ENCODE assay signal across 8 cellular contexts in the genomic region with DNA sequence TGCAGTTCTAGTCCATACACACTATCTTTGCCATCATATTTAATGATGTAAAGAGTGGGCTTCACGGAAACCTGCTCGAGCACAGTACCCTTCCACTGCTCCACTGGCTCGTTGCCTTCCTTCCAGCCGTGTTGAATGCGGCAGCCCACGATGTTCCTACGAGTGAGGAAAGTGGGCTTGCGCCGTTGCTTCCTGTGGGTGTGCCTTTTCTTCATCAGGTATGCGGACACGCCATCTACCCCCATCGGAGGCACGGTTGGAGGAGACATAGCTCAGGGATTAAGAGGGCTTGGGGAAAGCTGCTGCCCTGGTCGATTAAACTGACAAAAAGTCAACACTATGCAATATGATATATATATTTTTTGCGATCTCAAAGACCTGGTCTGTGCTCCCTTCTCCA. TPM values are rescaled to one million over a fixed set of nuclear protein-coding genes. Genes with fewer than 3 reads are reported as not detected.
DNase-seq lines count a peak whose midpoint lies in the region; ATAC-seq and TF ChIP-seq lines count a peak whose summit lies in the region.

No MANE protein-coding gene starts in this region.

- no peaks in the 10 kb centered on the region for H3K9me3 ChIP-seq in GM23248 (ENCODE audit: low read depth)
- H3K9me3 ChIP-seq in vagina: no peaks in the 10 kb centered on the region

- peak overlapping the region; percentile 87 for H2AFZ ChIP-seq in GM23248

- TF ChIP-seq POLR2A in vagina (IDR thresholded peaks at IDR 0.05): no peak

- H3K27ac ChIP-seq in GM23248 (peak overlapping the region; percentile 60), vagina (peak overlapping the region; percentile 53)

- POLR2A ChIA-PET in WTC11 (lab: Charles Lee): no interaction called here

- peaks cover 31% of the 10 kb centered on the region for H3K4me1 Mint-ChIP-seq in WTC11
- peaks cover 14 to 18% (median 17%) of the 10 kb centered on the region in 3 donors for H3K4me1 Mint-ChIP-seq in naive B cell

- H3K79me2 ChIP-seq in GM23248 (ENCODE audit: insufficient read depth): peaks cover 11% of the 10 kb centered on the region

- ATAC-seq in WTC11 (peak; percentile 19), naive B cell (ENCODE audit: low read depth in 2 of 2) (peak; percentile 21 to 29)

- no peaks in the 10 kb centered on the region for H3F3A ChIP-seq in GM23248 (ENCODE audit: insufficient read depth)

- in situ Hi-C loops in GM23248 (cut with MboI): no loop called here

- H3K9me2 ChIP-seq in GM23248 (ENCODE audit: insufficient read depth): no peaks in the 10 kb centered on the region

- H3K27ac Mint-ChIP-seq in WTC11 (peak overlapping the region; percentile 87), naive B cell (peak overlapping the region; percentile 18 to 89 (median 66))

- WGBS in GM23248 (ENCODE audit: low coverage in 1 of 2, low lambda C conversion rate in 2 of 2, missing lambda C conversion rate in 2 of 2), 2 experiments: 0 to 1% methylated on average over 11 to 12 of the region's 15 CpGs

- peak overlapping the region; percentile 90 for H3K4me3 Mint-ChIP-seq in WTC11
- H3K4me3 Mint-ChIP-seq in naive B cell: peak overlapping the region; percentile 80 to 95 (median 92)

- H4K20me1 ChIP-seq in GM23248 (ENCODE audit: insufficient read depth): no peaks in the 10 kb centered on the region

- H3K36me3 ChIP-seq in GM23248 (ENCODE audit: low read depth) (no peaks in the 10 kb centered on the region), vagina (no peaks in the 10 kb centered on the region)

- no peak for TF ChIP-seq CTCF in LNCaP clone FGC (IDR thresholded peaks at IDR 0.05; ENCODE audit: control insufficient read depth, extremely low read depth, insufficient read depth)
- no peak for TF ChIP-seq CTCF in WTC11 (IDR thresholded peaks at IDR 0.05)
- TF ChIP-seq CTCF in epithelial cell of esophagus (IDR thresholded peaks at IDR 0.05; ENCODE audit: insufficient read depth, low read depth, low read length, missing control alignments): no peak
- TF ChIP-seq CTCF in vagina (IDR thresholded peaks at IDR 0.05): no peak

- H3K27me3 Mint-ChIP-seq in WTC11 (ENCODE audit: low read depth) (no peaks in the 10 kb centered on the region), naive B cell (no peaks in the 10 kb centered on the region)

- H3K9ac ChIP-seq in GM23248: peak overlapping the region; percentile 71

- intact Hi-C loops in vagina (cut with DNase I): no loop called here

- H3K27me3 ChIP-seq in GM23248 (replicated peaks; ENCODE audit: insufficient read depth) (no peaks in the 10 kb centered on the region), vagina (no peaks in the 10 kb centered on the region)

- DNase-seq in NCI-H146 (lab: John Stamatoyannopoulos, UW) (peak; percentile 58), NCI-H146 treated with DMSO at 0.1 percent for 48 hours (lab: John Stamatoyannopoulos, UW; ENCODE audit: unreplicated experiment) (no peak), GM23248 (peak; percentile 34), LNCaP clone FGC (ENCODE audit: low read depth) (no peak), WTC11 (ENCODE audit: low spot score) (no peak), epithelial cell of esophagus (ENCODE audit: low read depth) (peak; percentile 30), naive B cell (peak; percentile 9), vagina (ENCODE audit: extremely low spot score in 2 of 2) (no peak)

- no peaks in the 10 kb centered on the region for H3K4me1 ChIP-seq in GM23248 (ENCODE audit: insufficient read depth)
- no peaks in the 10 kb centered on the region for H3K4me1 ChIP-seq in vagina

- H3K4me3 ChIP-seq in GM23248 (peak overlapping the region; percentile 83), LNCaP clone FGC (ENCODE audit: low read depth, low read length) (peak overlapping the region; percentile 69), epithelial cell of esophagus (ENCODE audit: low read length) (peak overlapping the region; percentile 61), vagina (peak overlapping the region; percentile 49 to 61)

- CTCF ChIA-PET in WTC11 (lab: Charles Lee): no interaction called here

- H3K36me3 Mint-ChIP-seq in WTC11 (no peaks in the 10 kb centered on the region; the same call in 1 of the 2 replicates), naive B cell (no peaks in the 10 kb centered on the region)

- H3K9me3 Mint-ChIP-seq in WTC11: peaks cover 5% of the 10 kb centered on the region; the same call in 1 of the 2 replicates
- H3K9me3 Mint-ChIP-seq in naive B cell: no peaks in the 10 kb centered on the region

- H3K4me2 ChIP-seq in GM23248 (ENCODE audit: unreplicated experiment): peak overlapping the region; percentile 93

TF ChIP-seq in WTC11, 78 proteins besides CTCF, POLR2A, EP300 and RAD21:
- TF ChIP-seq OVOL2 (CRISPR knock-in tag; IDR thresholded peaks at IDR 0.05; ENCODE audit: borderline replicate concordance) (no peak), ATF1 (CRISPR knock-in tag; IDR thresholded peaks at IDR 0.05) (no peak), TEAD1 (CRISPR knock-in tag; IDR thresholded peaks at IDR 0.05) (no peak), NR2C2 (CRISPR knock-in tag; IDR thresholded peaks at IDR 0.05) (no peak), ELF4 (CRISPR knock-in tag; IDR thresholded peaks at IDR 0.05; ENCODE audit: low read depth) (no peak), ZNF263 (CRISPR knock-in tag; IDR thresholded peaks at IDR 0.05; ENCODE audit: low read depth) (no peak), TEAD4 (CRISPR knock-in tag; IDR thresholded peaks at IDR 0.05) (no peak)
- TF ChIP-seq, protein P1, sequence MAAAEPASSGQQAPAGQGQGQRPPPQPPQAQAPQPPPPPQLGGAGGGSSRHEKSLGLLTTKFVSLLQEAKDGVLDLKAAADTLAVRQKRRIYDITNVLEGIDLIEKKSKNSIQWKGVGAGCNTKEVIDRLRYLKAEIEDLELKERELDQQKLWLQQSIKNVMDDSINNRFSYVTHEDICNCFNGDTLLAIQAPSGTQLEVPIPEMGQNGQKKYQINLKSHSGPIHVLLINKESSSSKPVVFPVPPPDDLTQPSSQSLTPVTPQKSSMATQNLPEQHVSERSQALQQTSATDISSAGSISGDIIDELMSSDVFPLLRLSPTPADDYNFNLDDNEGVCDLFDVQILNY (CRISPR knock-in tag; IDR thresholded peaks at IDR 0.05): no peak

RNA-seq across cellular contexts. Expression of gene SPIN4, which starts 0.6 kb away (rescaled TPM):
- 3.7 and 5.8 TPM in 2 replicates for total RNA-seq in GM23248 (2014; rRNA removed; shearing (Covaris generic))
- 3.7 and 4.6 TPM in 2 replicates for polyA plus RNA-seq in GM23248 (2016; fragmentation: Nextera tagmentation; extraction: Ambion mirVana)
- total RNA-seq in WTC11 (2021): 11.6 to 12.4 TPM (median 11.9 TPM) in 3 replicates
- 1 to 10 TPM in 5 of 6 donors, under 1 TPM in 1; 0.82 to 3.3 (median 2.2) TPM for polyA plus RNA-seq in naive B cell (ENCODE audit: low read depth in 6 of 6)
- total RNA-seq in vagina: 2.9 TPM

Comparison
In these comparisons a context has a peak if more than half of its experiments do, and no peak if none do; other contexts are left out.
1. DNase-seq: peak in NCI-H146 (single experiment), GM23248 (single experiment), epithelial cell of esophagus (single experiment) and naive B cell (single experiment); none in NCI-H146 treated with DMSO at 0.1 percent for 48 hours (single experiment), LNCaP clone FGC (single experiment), WTC11 (single experiment) and vagina (0 of 2).
2. Peak in every context shown above with its lines, with median percentiles within 50 percentile points of each other: H3K4me3 ChIP-seq.